Comparison of ENCODE assay signal across 8 cellular contexts in the genomic region with DNA sequence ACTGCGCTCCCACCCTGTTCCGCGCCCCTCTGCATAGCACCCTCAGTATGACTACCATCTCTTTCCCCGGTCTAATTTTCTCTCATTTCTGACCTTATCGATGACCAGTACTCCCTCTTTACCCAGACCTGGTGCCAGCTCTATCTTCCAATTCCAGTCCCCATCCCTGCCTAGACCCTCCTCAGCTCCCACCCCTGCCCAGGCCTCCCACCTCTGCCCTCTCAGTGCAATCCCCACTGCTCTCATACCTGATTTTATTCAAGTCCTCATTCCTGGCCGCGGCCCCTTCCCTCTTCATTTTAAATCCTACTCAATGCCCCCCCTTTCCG. TPM values are rescaled to one million over a fixed set of nuclear protein-coding genes. Genes with fewer than 3 reads are reported as not detected.
DNase-seq lines count a peak whose midpoint lies in the region; ATAC-seq lines count a peak whose summit lies in the region.

No MANE protein-coding gene starts in this region.

- CTCF ChIA-PET in activated CD4-positive, alpha-beta T cell treated with anti-CD3 and anti-CD28 coated beads for 36 hours (lab: Charles Lee): interaction anchor here (0.5 to 1.9 kb wide), 3 partner anchors 10 to 269 kb away, joined by 3 to 7 read pairs (median 3); no protein-coding TSS in a partner anchor
- CTCF ChIA-PET in activated naive CD4-positive, alpha-beta T cell treated with anti-CD3 and anti-CD28 coated beads, Interleukin-2, amount 10 ng/mL, durations not matched to agents 7 days and 5 days (lab: Charles Lee): interaction anchor here (1.1 to 1.8 kb wide), 4 partner anchors 16 to 73 kb away, joined by 3 to 4 read pairs (median 4); no protein-coding TSS in a partner anchor

- H3K9me3 ChIP-seq in iPS-18c (ENCODE audit: control insufficient read depth, insufficient read depth, low read length): no peaks in the 10 kb centered on the region

- H3K27ac Mint-ChIP-seq in activated CD4-positive, alpha-beta T cell treated with anti-CD3 and anti-CD28 coated beads for 36 hours: peak overlapping the region; percentile 90
- H3K27ac Mint-ChIP-seq in activated naive CD4-positive, alpha-beta T cell treated with anti-CD3 and anti-CD28 coated beads, Interleukin-2, amount 10 ng/mL, durations not matched to agents 7 days and 5 days: peak overlapping the region; percentile 91
- H3K27ac Mint-ChIP-seq in stimulated activated naive CD8-positive, alpha-beta T cell treated with anti-CD3 and anti-CD28 coated beads, Interleukin-15, amount 100 ng/mL, for 72 hours: peak overlapping the region; percentile 72 to 94

- ATAC-seq in activated CD4-positive, alpha-beta T cell treated with anti-CD3 and anti-CD28 coated beads for 36 hours: no peak
- ATAC-seq in stimulated activated naive CD8-positive, alpha-beta T cell treated with anti-CD3 and anti-CD28 coated beads, Interleukin-15, amount 100 ng/mL, for 72 hours: no peak

- H3K4me1 Mint-ChIP-seq in activated CD4-positive, alpha-beta T cell treated with anti-CD3 and anti-CD28 coated beads for 36 hours: peaks cover 64% of the 10 kb centered on the region
- peaks cover 78% of the 10 kb centered on the region for H3K4me1 Mint-ChIP-seq in activated naive CD4-positive, alpha-beta T cell treated with anti-CD3 and anti-CD28 coated beads, Interleukin-2, amount 10 ng/mL, durations not matched to agents 7 days and 5 days
- H3K4me1 Mint-ChIP-seq in stimulated activated naive CD8-positive, alpha-beta T cell treated with anti-CD3 and anti-CD28 coated beads, Interleukin-15, amount 100 ng/mL, for 72 hours: peaks cover 82% of the 10 kb centered on the region

- H3K4me3 ChIP-seq in iPS-18c (ENCODE audit: insufficient read depth, low read depth, low read length): peak overlapping the region; percentile 86

- peak overlapping the region; percentile 97 for H3K4me3 Mint-ChIP-seq in activated CD4-positive, alpha-beta T cell treated with anti-CD3 and anti-CD28 coated beads for 36 hours
- peak overlapping the region; percentile 89 for H3K4me3 Mint-ChIP-seq in activated naive CD4-positive, alpha-beta T cell treated with anti-CD3 and anti-CD28 coated beads, Interleukin-2, amount 10 ng/mL, durations not matched to agents 7 days and 5 days
- peak overlapping the region; percentile 89 to 91 for H3K4me3 Mint-ChIP-seq in stimulated activated naive CD8-positive, alpha-beta T cell treated with anti-CD3 and anti-CD28 coated beads, Interleukin-15, amount 100 ng/mL, for 72 hours

- no peaks in the 10 kb centered on the region for H3K9me3 Mint-ChIP-seq in activated CD4-positive, alpha-beta T cell treated with anti-CD3 and anti-CD28 coated beads for 36 hours (ENCODE audit: low read depth)
- H3K9me3 Mint-ChIP-seq in activated naive CD4-positive, alpha-beta T cell treated with anti-CD3 and anti-CD28 coated beads, Interleukin-2, amount 10 ng/mL, durations not matched to agents 7 days and 5 days: no peaks in the 10 kb centered on the region
- no peaks in the 10 kb centered on the region for H3K9me3 Mint-ChIP-seq in stimulated activated naive CD8-positive, alpha-beta T cell treated with anti-CD3 and anti-CD28 coated beads, Interleukin-15, amount 100 ng/mL, for 72 hours

- peak; percentile 34 for DNase-seq in activated CD4-positive, alpha-beta T cell treated with anti-CD3 and anti-CD28 coated beads for 36 hours
- no peak for DNase-seq in activated CD4-positive, alpha-beta T cell treated with anti-CD3 and anti-CD28 coated beads, Interleukin-2, amount 50 U/mL, for 1 hour
- peak; percentile 29 for DNase-seq in activated naive CD4-positive, alpha-beta T cell treated with anti-CD3 and anti-CD28 coated beads, Interleukin-2, amount 10 ng/mL, durations not matched to agents 7 days and 5 days
- peak in 1 of 2 donors; percentile 29 for DNase-seq in stimulated activated naive CD8-positive, alpha-beta T cell treated with anti-CD3 and anti-CD28 coated beads, Interleukin-15, amount 100 ng/mL, for 72 hours
- DNase-seq in germinal center (ENCODE audit: low spot score) (no peak), NOMO-1 treated with DMSO at 0.1 percent for 48 hours (lab: John Stamatoyannopoulos, UW; ENCODE audit: unreplicated experiment) (no peak), activated gamma-delta T cell (lab: John Stamatoyannopoulos, UW) (no peak)

- H3K27me3 Mint-ChIP-seq in activated CD4-positive, alpha-beta T cell treated with anti-CD3 and anti-CD28 coated beads for 36 hours: no peaks in the 10 kb centered on the region
- no peaks in the 10 kb centered on the region for H3K27me3 Mint-ChIP-seq in activated naive CD4-positive, alpha-beta T cell treated with anti-CD3 and anti-CD28 coated beads, Interleukin-2, amount 10 ng/mL, durations not matched to agents 7 days and 5 days
- no peaks in the 10 kb centered on the region for H3K27me3 Mint-ChIP-seq in stimulated activated naive CD8-positive, alpha-beta T cell treated with anti-CD3 and anti-CD28 coated beads, Interleukin-15, amount 100 ng/mL, for 72 hours

- POLR2A ChIA-PET in activated CD4-positive, alpha-beta T cell treated with anti-CD3 and anti-CD28 coated beads for 36 hours (lab: Charles Lee): no interaction called here

- intact Hi-C loops in activated CD4-positive, alpha-beta T cell treated with anti-CD3 and anti-CD28 coated beads for 36 hours (cut with DNase I, micrococcal nuclease): loop anchor here (2.0 to 10.0 kb wide), 6 partner anchors 47 to 499 kb away; a partner anchor contains a TSS

- H3K36me3 Mint-ChIP-seq in activated CD4-positive, alpha-beta T cell treated with anti-CD3 and anti-CD28 coated beads for 36 hours (ENCODE audit: low read depth): peaks cover 12% of the 10 kb centered on the region
- peaks cover 7% of the 10 kb centered on the region for H3K36me3 Mint-ChIP-seq in activated naive CD4-positive, alpha-beta T cell treated with anti-CD3 and anti-CD28 coated beads, Interleukin-2, amount 10 ng/mL, durations not matched to agents 7 days and 5 days

RNA-seq across cellular contexts. Expression of a gene that starts 1.3 kb away (rescaled TPM):
- total RNA-seq in activated CD4-positive, alpha-beta T cell treated with anti-CD3 and anti-CD28 coated beads for 36 hours: 10 to 100 TPM; 37.0 to 39.7 TPM

Comparison
In these comparisons a context has a peak if more than half of its experiments do, and no peak if none do; other contexts are left out.
1. DNase-seq: peak in activated CD4-positive, alpha-beta T cell treated with anti-CD3 and anti-CD28 coated beads for 36 hours (single experiment) and activated naive CD4-positive, alpha-beta T cell treated with anti-CD3 and anti-CD28 coated beads, Interleukin-2, amount 10 ng/mL, durations not matched to agents 7 days and 5 days (single experiment); none in activated CD4-positive, alpha-beta T cell treated with anti-CD3 and anti-CD28 coated beads, Interleukin-2, amount 50 U/mL, for 1 hour (single experiment), germinal center (single experiment), NOMO-1 treated with DMSO at 0.1 percent for 48 hours (single experiment) and activated gamma-delta T cell (single experiment).
2. Peak in every context shown above with its lines, with median percentiles within 50 percentile points of each other: H3K27ac Mint-ChIP-seq and H3K4me3 Mint-ChIP-seq.